ENCODE assay signal across 25 cellular contexts in genomic region chr17:57781386-57782050, GRCh38. TPM values are rescaled to one million over a fixed set of nuclear protein-coding genes. Genes with fewer than 3 reads are reported as not detected.
A peak's percentile ranks its signal among the peaks of the same experiment; 100 is the strongest.
DNase-seq lines count a peak whose midpoint lies in the region; ATAC-seq and TF ChIP-seq lines count a peak whose summit lies in the region.
"Had no signal": no experiment of that assay in that cellular context is flagged by ENCODE, and none has a peak within 500 bp of the region (broad histone marks: within the 10 kb centered on the region; RNA-seq: fewer than 3 reads in every experiment).

No MANE protein-coding gene starts in this region.

- intact Hi-C loops in ovary (cut with DNase I) = no loop called here

- POLR2A ChIA-PET in naive thymus-derived CD8-positive, alpha-beta T cell (lab: Charles Lee) = no interaction called here

- no peak for TF ChIP-seq POLR2A in ovary (IDR thresholded peaks at IDR 0.05)

- H3K9ac ChIP-seq in Loucy (ENCODE audit: low read depth, low read length, poor library complexity, severe bottlenecking) (no peak overlapping the region), neuronal stem cell (ENCODE audit: low read depth, low read length, poor library complexity) (no peak overlapping the region)

- H2AFZ ChIP-seq in Loucy (ENCODE audit: low read length) (peak overlapping the region; percentile 13; the same call in 1 of the 2 replicates), neuronal stem cell (ENCODE audit: low read length) (peak overlapping the region; percentile 37)

- H2BK12ac ChIP-seq in neuronal stem cell (ENCODE audit: low read length) = no peak overlapping the region

- H3F3A ChIP-seq in Loucy (ENCODE audit: low read depth) = no peaks in the 10 kb centered on the region

- H3K4ac ChIP-seq in neuronal stem cell (ENCODE audit: low read length) = no peak overlapping the region

- H4K8ac ChIP-seq in neuronal stem cell (ENCODE audit: low read depth, low read length) = no peak overlapping the region

- no peaks in the 10 kb centered on the region for H3K79me1 ChIP-seq in neuronal stem cell (ENCODE audit: low read depth, low read length)

- no peak overlapping the region for H3K14ac ChIP-seq in neuronal stem cell (ENCODE audit: low read length)

- no peak overlapping the region for H4K91ac ChIP-seq in neuronal stem cell (ENCODE audit: low read depth, low read length, poor library complexity)

- ATAC-seq in naive thymus-derived CD8-positive, alpha-beta T cell = no peak

- no peak overlapping the region for H3K27ac ChIP-seq in neuronal stem cell (replicated peaks; ENCODE audit: low read length)
- no peak overlapping the region for H3K27ac ChIP-seq in ovary
- H3K27ac ChIP-seq: 22Rv1, tibial nerve had no signal

- H2BK5ac ChIP-seq in neuronal stem cell (ENCODE audit: low read length) = no peak overlapping the region

- peaks cover 4% of the 10 kb centered on the region for H3K9me3 Mint-ChIP-seq in glutamatergic neuron (ENCODE audit: unreplicated experiment)
- no peaks in the 10 kb centered on the region for H3K9me3 Mint-ChIP-seq in naive thymus-derived CD8-positive, alpha-beta T cell
- H3K9me3 Mint-ChIP-seq: activated CD4-positive, alpha-beta memory T cell treated with anti-CD3 and anti-CD28 coated beads, Interleukin-2, amount 10 ng/mL, durations not matched to agents 7 days and 5 days; activated naive CD8-positive, alpha-beta T cell treated with anti-CD3 and anti-CD28 coated beads, Interleukin-2, amount 10 ng/mL, durations not matched to agents 7 days and 5 days; activated T-helper 2 cell treated with anti-CD3 and anti-CD28 coated beads, Interferon-gamma antibody, Interleukin-2, Interleukin-4, amounts not matched to agents 10 μg/mL and 5 μg/mL and 100 μg/mL, durations not matched to agents 14 hours and 24 hours and 36 hours; neural crest cell had no signal

- H3K4me1 ChIP-seq in Loucy (ENCODE audit: insufficient read depth, low read length, poor library complexity, severe bottlenecking) (peaks cover 26% of the 10 kb centered on the region), neuronal stem cell (ENCODE audit: control insufficient read depth in 2 of 2, insufficient read depth in 1 of 2, low read depth in 1 of 2, low read length in 2 of 2) (peaks cover 17 to 20% of the 10 kb centered on the region in 2 donors), ovary (ENCODE audit: insufficient read depth) (peaks cover 6% of the 10 kb centered on the region)

- H3K4me2 ChIP-seq in Loucy (ENCODE audit: low read depth, low read length, poor library complexity, severe bottlenecking) (peak overlapping the region; percentile 53), neuronal stem cell (ENCODE audit: insufficient read depth, low read length, poor library complexity, severe bottlenecking) (no peak overlapping the region)

- no peaks in the 10 kb centered on the region for H3K27me3 Mint-ChIP-seq in glutamatergic neuron (ENCODE audit: unreplicated experiment)
- peaks cover 0 to 6% (median 1%) of the 10 kb centered on the region in 5 donors for H3K27me3 Mint-ChIP-seq in naive thymus-derived CD8-positive, alpha-beta T cell

- TF ChIP-seq CTCF in Loucy (conservative IDR thresholded peaks at IDR 0.05; ENCODE audit: low read length) (no peak), glutamatergic neuron (IDR thresholded peaks at IDR 0.05; ENCODE audit: partially characterized antibody, unreplicated experiment) (no peak), ovary (IDR thresholded peaks at IDR 0.05) (no peak)

- H3K4me3 Mint-ChIP-seq in glutamatergic neuron (ENCODE audit: unreplicated experiment) = peak overlapping the region; percentile 50
- H3K4me3 Mint-ChIP-seq in naive thymus-derived CD8-positive, alpha-beta T cell = no peak overlapping the region
- H3K4me3 Mint-ChIP-seq: activated CD4-positive, alpha-beta memory T cell treated with anti-CD3 and anti-CD28 coated beads, Interleukin-2, amount 10 ng/mL, durations not matched to agents 7 days and 5 days; activated naive CD8-positive, alpha-beta T cell treated with anti-CD3 and anti-CD28 coated beads, Interleukin-2, amount 10 ng/mL, durations not matched to agents 7 days and 5 days; neural crest cell had no signal

- peak overlapping the region; percentile 38 for H2BK120ac ChIP-seq in neuronal stem cell (ENCODE audit: low read depth, low read length)

- H3K23ac ChIP-seq in neuronal stem cell (ENCODE audit: low read depth, low read length, poor library complexity) = no peak overlapping the region

- no peak overlapping the region for H2BK15ac ChIP-seq in neuronal stem cell (ENCODE audit: low read length)

- no peaks in the 10 kb centered on the region for H3K9me2 ChIP-seq in Loucy (replicated peaks; ENCODE audit: low read depth, low read length)

- no peak for TF ChIP-seq EP300 in ovary (IDR thresholded peaks at IDR 0.05)

- H3K4me3 ChIP-seq in Loucy (ENCODE audit: low read length, poor library complexity, severe bottlenecking) (no peak overlapping the region), neuronal stem cell (ENCODE audit: low read length in 2 of 2) (no peak overlapping the region), ovary (no peak overlapping the region)
- H3K4me3 ChIP-seq: tibial nerve had no signal

- H3K9me3 ChIP-seq in Loucy (ENCODE audit: insufficient read depth, low read depth, low read length) (no peaks in the 10 kb centered on the region), neuronal stem cell (replicated peaks in 1 of 2; ENCODE audit: control insufficient read depth in 2 of 2, insufficient read depth in 1 of 2, low read depth in 1 of 2, low read length in 2 of 2) (no peaks in the 10 kb centered on the region), ovary (no peaks in the 10 kb centered on the region)
- H3K9me3 ChIP-seq: tibial nerve had no signal

- peaks cover 9% of the 10 kb centered on the region for H3K4me1 Mint-ChIP-seq in glutamatergic neuron (ENCODE audit: low read depth, unreplicated experiment)
- H3K4me1 Mint-ChIP-seq in naive thymus-derived CD8-positive, alpha-beta T cell = peaks cover 0 to 7% (median 5%) of the 10 kb centered on the region in 4 donors
- H3K4me1 Mint-ChIP-seq: activated CD4-positive, alpha-beta memory T cell treated with anti-CD3 and anti-CD28 coated beads, Interleukin-2, amount 10 ng/mL, durations not matched to agents 7 days and 5 days had no signal

- no peaks in the 10 kb centered on the region for H3K27me3 ChIP-seq in Loucy (ENCODE audit: insufficient read depth, low read length, poor library complexity, severe bottlenecking)
- H3K27me3 ChIP-seq in neuronal stem cell (ENCODE audit: control insufficient read depth in 3 of 3, insufficient read depth in 3 of 3, low read depth in 1 of 3, low read length in 3 of 3) = peaks cover 0 to 12% (median 0%) of the 10 kb centered on the region in 3 experiments
- H3K27me3 ChIP-seq in ovary = no peaks in the 10 kb centered on the region

- no peaks in the 10 kb centered on the region for H3K36me3 Mint-ChIP-seq in glutamatergic neuron (ENCODE audit: unreplicated experiment)
- H3K36me3 Mint-ChIP-seq in naive thymus-derived CD8-positive, alpha-beta T cell = no peaks in the 10 kb centered on the region
- H3K36me3 Mint-ChIP-seq: activated naive CD8-positive, alpha-beta T cell treated with anti-CD3 and anti-CD28 coated beads, Interleukin-2, amount 10 ng/mL, durations not matched to agents 7 days and 5 days had no signal

- DNase-seq in DMS 273 treated with DMSO at 0.1 percent for 48 hours (lab: John Stamatoyannopoulos, UW) = peak; percentile 17
- no peak for DNase-seq in DMS 273 (lab: John Stamatoyannopoulos, UW; ENCODE audit: unreplicated experiment)
- no peak for DNase-seq in glutamatergic neuron
- DNase-seq in neuronal stem cell (ENCODE audit: low spot score) = no peak
- no peak for DNase-seq in ovary
- DNase-seq in naive thymus-derived CD8-positive, alpha-beta T cell = no peak
- no peak for DNase-seq in NCI-H2081 treated with DMSO at 0.1 percent for 48 hours (lab: John Stamatoyannopoulos, UW)
- DNase-seq: activated CD4-positive, alpha-beta memory T cell treated with anti-CD3 and anti-CD28 coated beads, Interleukin-2, amount 10 ng/mL, durations not matched to agents 7 days and 5 days; activated CD4-positive, CD25-positive, alpha-beta regulatory T cell; activated naive CD8-positive, alpha-beta T cell treated with anti-CD3 and anti-CD28 coated beads, Interleukin-2, amount 10 ng/mL, durations not matched to agents 7 days and 5 days; AML-193; central memory CD4-positive, alpha-beta T cell; DMS79 treated with DMSO at 0.1 percent for 48 hours; Karpas-422; left cardiac atrium; NCI-H146 had no signal

- H3K79me2 ChIP-seq in Loucy (ENCODE audit: insufficient read depth, low read length) = no peaks in the 10 kb centered on the region

- peak overlapping the region; percentile 53 for H2AK5ac ChIP-seq in neuronal stem cell (ENCODE audit: low read depth, low read length)

- H3K27ac Mint-ChIP-seq in glutamatergic neuron (ENCODE audit: unreplicated experiment) = peak overlapping the region; percentile 75
- H3K27ac Mint-ChIP-seq in naive thymus-derived CD8-positive, alpha-beta T cell = peak overlapping the region in 1 of 10 donors; percentile 23
- H3K27ac Mint-ChIP-seq: activated CD4-positive, alpha-beta memory T cell treated with anti-CD3 and anti-CD28 coated beads, Interleukin-2, amount 10 ng/mL, durations not matched to agents 7 days and 5 days; activated naive CD8-positive, alpha-beta T cell treated with anti-CD3 and anti-CD28 coated beads, Interleukin-2, amount 10 ng/mL, durations not matched to agents 7 days and 5 days; activated T-helper 2 cell treated with anti-CD3 and anti-CD28 coated beads, Interferon-gamma antibody, Interleukin-2, Interleukin-4, amounts not matched to agents 10 μg/mL and 5 μg/mL and 100 μg/mL, durations not matched to agents 14 hours and 24 hours and 36 hours; progenitor cell of endocrine pancreas had no signal

- H3K36me3 ChIP-seq in Loucy (ENCODE audit: insufficient read depth, low read length) = no peaks in the 10 kb centered on the region
- no peaks in the 10 kb centered on the region for H3K36me3 ChIP-seq in neuronal stem cell (replicated peaks in 1 of 2; ENCODE audit: control insufficient read depth in 2 of 2, insufficient read depth in 2 of 2, low read length in 2 of 2)
- H3K36me3 ChIP-seq in ovary = no peaks in the 10 kb centered on the region
- H3K36me3 ChIP-seq: tibial nerve had no signal

- no CpG with 5 or more reads among the region's 9 CpGs for WGBS in neuronal stem cell (ENCODE audit: extremely low coverage in 2 of 2, insufficient read length in 2 of 2, insufficient replicate concordance in 1 of 2), 2 donors
- WGBS in ovary, 3 donors = 64 to 70% (median 67%) methylated on average over 9 of the region's 9 CpGs

- H4K20me1 ChIP-seq in Loucy (ENCODE audit: insufficient read depth, low read length, poor library complexity, severe bottlenecking) = no peaks in the 10 kb centered on the region

- H3K18ac ChIP-seq in neuronal stem cell (ENCODE audit: low read length) = peak overlapping the region; percentile 74

RNA-seq across cellular contexts. Expression of gene CCDC182, which starts 36.4 kb away (rescaled TPM):
- total RNA-seq in glutamatergic neuron (ENCODE audit: unreplicated experiment) (not detected), ovary (not detected)
- not detected for polyA plus RNA-seq in neuronal stem cell (2013, experiment 1 of 2)
- not detected for polyA plus RNA-seq in neuronal stem cell (2013, experiment 2 of 2)
- not detected for polyA plus RNA-seq in ovary
- total RNA-seq in naive thymus-derived CD8-positive, alpha-beta T cell = not detected
- not detected for polyA plus RNA-seq in naive thymus-derived CD8-positive, alpha-beta T cell
- total RNA-seq: activated CD4-positive, alpha-beta memory T cell treated with anti-CD3 and anti-CD28 coated beads, Interleukin-2, amount 10 ng/mL, durations not matched to agents 7 days and 5 days; activated naive CD8-positive, alpha-beta T cell treated with anti-CD3 and anti-CD28 coated beads, Interleukin-2, amount 10 ng/mL, durations not matched to agents 7 days and 5 days; activated T-helper 2 cell treated with anti-CD3 and anti-CD28 coated beads, Interferon-gamma antibody, Interleukin-2, Interleukin-4, amounts not matched to agents 10 μg/mL and 5 μg/mL and 100 μg/mL, durations not matched to agents 14 hours and 24 hours and 36 hours; astrocyte; dermis blood vessel endothelial cell; H1; left cardiac atrium; neural crest cell; progenitor cell of endocrine pancreas; tibial nerve had no signal
- polyA plus RNA-seq: H1 had no signal
